19 cellular contexts compared by ENCODE assay signal in the genomic region with DNA sequence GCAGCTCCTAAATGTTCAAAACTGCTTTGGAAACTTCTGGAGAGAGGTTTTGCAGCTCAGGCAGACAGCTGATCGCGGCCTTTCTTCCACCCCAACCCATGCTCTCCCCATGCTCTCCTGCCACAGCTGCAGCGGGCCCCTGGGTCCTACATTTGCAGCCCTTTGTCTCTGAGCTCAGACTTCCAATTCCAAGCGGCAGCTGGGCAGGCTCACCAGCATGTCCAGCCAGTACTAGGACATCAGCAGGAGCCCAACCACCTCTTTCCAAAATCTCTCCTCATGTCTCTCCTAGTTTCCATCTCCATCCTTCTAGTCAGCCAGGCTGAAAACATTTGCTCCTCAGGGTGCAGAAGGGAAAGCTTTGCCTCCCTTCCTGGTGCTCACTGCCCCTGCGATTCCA. TPM values are rescaled to one million over a fixed set of nuclear protein-coding genes. Genes with fewer than 3 reads are reported as not detected.
DNase-seq lines count a peak whose midpoint lies in the region; ATAC-seq and TF ChIP-seq lines count a peak whose summit lies in the region.
"Had no signal": no experiment of that assay in that cellular context is flagged by ENCODE, and none has a peak within 500 bp of the region (broad histone marks: within the 10 kb centered on the region; RNA-seq: fewer than 3 reads in every experiment).

No MANE protein-coding gene starts in this region.

- peak overlapping the region in 1 of 8 donors; percentile 54 for H3K27ac ChIP-seq in spleen
- H3K27ac ChIP-seq: C4-2B had no signal

- whole genome bisulfite sequencing in spleen, 5 donors: 77 to 92% (median 90%) methylated on average over 5 of the region's 5 CpGs

- no peak overlapping the region for H3K4me3 Mint-ChIP-seq in progenitor cell of endocrine pancreas (ENCODE audit: low read depth)
- H3K4me3 Mint-ChIP-seq: IgD-negative memory B cell had no signal

- peaks cover 28% of the 10 kb centered on the region for H3K27me3 Mint-ChIP-seq in progenitor cell of endocrine pancreas

- peak overlapping the region; percentile 74 for H3K27ac Mint-ChIP-seq in progenitor cell of endocrine pancreas
- H3K27ac Mint-ChIP-seq: IgD-negative memory B cell had no signal

- no peaks in the 10 kb centered on the region for H3K36me3 Mint-ChIP-seq in progenitor cell of endocrine pancreas (ENCODE audit: insufficient read depth)
- H3K36me3 Mint-ChIP-seq: IgD-negative memory B cell had no signal

- H3K9me3 ChIP-seq in spleen: no peaks in the 10 kb centered on the region
- H3K9me3 ChIP-seq: HAP-1 had no signal

- H3K4me1 ChIP-seq in spleen: no peaks in the 10 kb centered on the region
- H3K4me1 ChIP-seq: HAP-1 had no signal

- peak; percentile 49 for DNase-seq in ELF-1 (ENCODE audit: low read depth, low spot score)
- peak; percentile 35 for DNase-seq in LHCN-M2 (ENCODE audit: low read depth)
- peak; percentile 19 for DNase-seq in left kidney (ENCODE audit: low read depth, low spot score)
- no peak for DNase-seq in progenitor cell of endocrine pancreas (ENCODE audit: low spot score, unreplicated experiment)
- no peak for DNase-seq in COLO668 (lab: John Stamatoyannopoulos, UW; ENCODE audit: unreplicated experiment)
- DNase-seq in spleen: no peak
- DNase-seq: DMS79, Karpas-422, NCI-H1417, NCI-H187, NCI-H526 had no signal

- TF ChIP-seq CTCF in progenitor cell of endocrine pancreas (IDR thresholded peaks at IDR 0.05; ENCODE audit: unreplicated experiment) (no peak), spleen (IDR thresholded peaks at IDR 0.05 in 8 of 11, conservative IDR thresholded peaks at IDR 0.05 in 3 of 11) (no peak)

- no peaks in the 10 kb centered on the region for H3K36me3 ChIP-seq in spleen
- H3K36me3 ChIP-seq: HAP-1 had no signal

- H3K27me3 ChIP-seq in spleen (replicated peaks in 1 of 7): peaks cover 0 to 24% (median 0%) of the 10 kb centered on the region in 7 donors

- intact Hi-C loops in spleen (cut with DNase I; ENCODE audit: low total_unique reads): no loop called here

- H3K4me3 ChIP-seq in spleen: no peak overlapping the region
- H3K4me3 ChIP-seq: GM12878, HAP-1 had no signal

- no peak for ATAC-seq in HG03378 (IDR thresholded peaks at IDR 0.05; ENCODE audit: unreplicated experiment)
- ATAC-seq: GM12878 had no signal

- H3K4me1 Mint-ChIP-seq in progenitor cell of endocrine pancreas (ENCODE audit: low read depth): no peaks in the 10 kb centered on the region
- H3K4me1 Mint-ChIP-seq: IgD-negative memory B cell had no signal

- no peak for TF ChIP-seq POLR2A in spleen (IDR thresholded peaks at IDR 0.05)

- H3K9me3 Mint-ChIP-seq in progenitor cell of endocrine pancreas (ENCODE audit: low read depth): no peaks in the 10 kb centered on the region
- H3K9me3 Mint-ChIP-seq: IgD-negative memory B cell had no signal

RNA-seq across cellular contexts. Expression of a gene that starts 6.0 kb away (rescaled TPM):
- total RNA-seq in LHCN-M2 (2014; rRNA removed) (not detected in 2 replicates), progenitor cell of endocrine pancreas (not detected in 2 replicates), spleen (under 1 TPM in 2 of 7 donors, not detected in 5; 0.12 to 0.44 TPM)
- polyA plus RNA-seq in LHCN-M2 (2012): not detected
- under 1 TPM; 0.06 to 0.21 (median 0.13) TPM for polyA plus RNA-seq in spleen
- total RNA-seq: GM12878, MCF 10A, OCI-LY7, SK-MEL-5 had no signal
- polyA plus RNA-seq: GM12878, IgD-negative memory B cell had no signal

Comparison
In these comparisons a context has a peak if more than half of its experiments do, and no peak if none do; other contexts are left out.
1. DNase-seq: peak in ELF-1 (single experiment), LHCN-M2 (single experiment) and left kidney (single experiment); none in progenitor cell of endocrine pancreas (single experiment), COLO668 (single experiment) and spleen (single experiment).